7 cellular contexts compared by ENCODE assay signal in genomic region chr18:57434536-57435494, GRCh38.
DNase-seq lines count a peak whose midpoint lies in the region; ATAC-seq and TF ChIP-seq lines count a peak whose summit lies in the region.

Gene ONECUT2 (plus strand): TSS chr18:57435374. CDS start chr18:57435717, 343 bp downstream.

- peak within 1 kb of the TSS; percentile 47 for H3K4me3 ChIP-seq in epithelial cell of esophagus (ENCODE audit: low read length)

- ATAC-seq in GM18867 (IDR thresholded peaks at IDR 0.05; ENCODE audit: unreplicated experiment), result peak; percentile 96

- TF ChIP-seq CTCF in epithelial cell of esophagus (IDR thresholded peaks at IDR 0.05; ENCODE audit: insufficient read depth, low read depth, low read length, missing control alignments), result no peak

- DNase-seq in HS-27A (ENCODE audit: low read depth) (peak; percentile 45), NOMO-1 treated with dmso at 0.1 percent for 144 hours (lab: John Stamatoyannopoulos, UW; ENCODE audit: unreplicated experiment) (peak; percentile 90), activated T-cell treated with anti-CD3 and anti-CD28 coated beads for 1 hour (ENCODE audit: low read depth) (peak; percentile 20), epithelial cell of esophagus (ENCODE audit: low read depth) (peak; percentile 92), midbrain (lab: John Stamatoyannopoulos, UW) (peak; percentile 84)
- peak; percentile 65 for DNase-seq in stimulated activated CD8-positive, alpha-beta memory T cell treated with anti-CD3 and anti-CD28 coated beads, Interleukin-15, amount 100 ng/mL, for 48 hours (ENCODE audit: low read depth in 2 of 2)

Comparison
In these comparisons a context has a peak if more than half of its experiments do, and no peak if none do; other contexts are left out.
1. Peak in every context shown above with its lines: DNase-seq, ATAC-seq and H3K4me3 ChIP-seq.
2. DNase-seq: peak in every context shown above with its lines; median percentile 92 in epithelial cell of esophagus; 90 in NOMO-1 treated with dmso at 0.1 percent for 144 hours; 84 in midbrain; 65 in stimulated activated CD8-positive, alpha-beta memory T cell treated with anti-CD3 and anti-CD28 coated beads, Interleukin-15, amount 100 ng/mL, for 48 hours; 45 in HS-27A; 20 in activated T-cell treated with anti-CD3 and anti-CD28 coated beads for 1 hour.